ENCODE assay signal across 7 cellular contexts in genomic region chr16:370980-371728, GRCh38. TPM values are rescaled to one million over a fixed set of nuclear protein-coding genes. Genes with fewer than 3 reads are reported as not detected.
DNase-seq lines count a peak whose midpoint lies in the region; ATAC-seq lines count a peak whose summit lies in the region.

No MANE protein-coding gene starts in this region.

- H3K4me1 Mint-ChIP-seq in activated CD4-positive, alpha-beta memory T cell treated with anti-CD3 and anti-CD28 coated beads for 36 hours (ENCODE audit: low read depth) = peaks cover 11% of the 10 kb centered on the region
- peaks cover 20% of the 10 kb centered on the region for H3K4me1 Mint-ChIP-seq in stimulated activated naive CD8-positive, alpha-beta T cell treated with anti-CD3 and anti-CD28 coated beads, Interleukin-15, amount 100 ng/mL, for 72 hours

- H3K9me3 Mint-ChIP-seq in activated CD4-positive, alpha-beta memory T cell treated with anti-CD3 and anti-CD28 coated beads for 36 hours = no peaks in the 10 kb centered on the region
- no peaks in the 10 kb centered on the region for H3K9me3 Mint-ChIP-seq in stimulated activated naive CD8-positive, alpha-beta T cell treated with anti-CD3 and anti-CD28 coated beads, Interleukin-15, amount 100 ng/mL, for 72 hours

- peaks cover 11% of the 10 kb centered on the region for H3K36me3 Mint-ChIP-seq in activated CD4-positive, alpha-beta memory T cell treated with anti-CD3 and anti-CD28 coated beads for 36 hours

- in situ Hi-C loops in ACHN (cut with HindIII; ENCODE audit: low pct_ligation_motif_present, low pct_unique_long_range_greater_than_20kb, low sequenced_read_pairs) = no loop called here

- DNase-seq in HK-2 (ENCODE audit: unreplicated experiment) (peak; percentile 29), right cardiac atrium (peak in 1 of 3 donors; percentile 66), activated gamma-delta T cell treated with Interleukin-2 at 50 U/mL for 16 hours (no peak), ACHN (no peak)
- no peak for DNase-seq in activated CD4-positive, alpha-beta memory T cell treated with anti-CD3 and anti-CD28 coated beads for 36 hours
- DNase-seq in stimulated activated naive CD8-positive, alpha-beta T cell treated with anti-CD3 and anti-CD28 coated beads, Interleukin-15, amount 100 ng/mL, for 72 hours = peak in 1 of 2 donors; percentile 19

- WGBS in right cardiac atrium = 61% methylated on average over 15 of the region's 15 CpGs

- no peaks in the 10 kb centered on the region for H3K9me3 ChIP-seq in right cardiac atrium (ENCODE audit: control insufficient read depth, low read length)

- H3K27ac Mint-ChIP-seq in activated CD4-positive, alpha-beta memory T cell treated with anti-CD3 and anti-CD28 coated beads for 36 hours = peak overlapping the region; percentile 85
- peak overlapping the region; percentile 92 to 98 for H3K27ac Mint-ChIP-seq in stimulated activated naive CD8-positive, alpha-beta T cell treated with anti-CD3 and anti-CD28 coated beads, Interleukin-15, amount 100 ng/mL, for 72 hours

- H3K4me1 ChIP-seq in right cardiac atrium (ENCODE audit: control insufficient read depth, insufficient read depth, low read length) = peaks cover 2% of the 10 kb centered on the region

- intact Hi-C loops in activated CD4-positive, alpha-beta memory T cell treated with anti-CD3 and anti-CD28 coated beads for 36 hours (cut with micrococcal nuclease) = loop anchor here (1.0 to 2.0 kb wide), 3 partner anchors 18 to 155 kb away; partner anchors contain the start of genes AXIN1 and FAM234A
- intact Hi-C loops in right cardiac atrium (cut with DNase I) = no loop called here

- peak overlapping the region; percentile 19 for H3K27ac ChIP-seq in right cardiac atrium (ENCODE audit: low read length)

- CTCF ChIA-PET in activated CD4-positive, alpha-beta memory T cell treated with anti-CD3 and anti-CD28 coated beads for 36 hours (lab: Charles Lee) = interaction anchor here (1.3 kb wide), 1 partner anchor 9 kb away, joined by 10 read pairs; no protein-coding TSS in a partner anchor

- ATAC-seq in right cardiac atrium (peak; percentile 6 to 7), HG02981 (IDR thresholded peaks at IDR 0.05; ENCODE audit: unreplicated experiment) (no peak)
- ATAC-seq in stimulated activated naive CD8-positive, alpha-beta T cell treated with anti-CD3 and anti-CD28 coated beads, Interleukin-15, amount 100 ng/mL, for 72 hours = no peak

- peak overlapping the region; percentile 6 for H3K4me3 ChIP-seq in right cardiac atrium (ENCODE audit: low read length)

- no peak overlapping the region for H3K4me3 Mint-ChIP-seq in activated CD4-positive, alpha-beta memory T cell treated with anti-CD3 and anti-CD28 coated beads for 36 hours
- peak overlapping the region; percentile 88 to 92 for H3K4me3 Mint-ChIP-seq in stimulated activated naive CD8-positive, alpha-beta T cell treated with anti-CD3 and anti-CD28 coated beads, Interleukin-15, amount 100 ng/mL, for 72 hours

- H3K27me3 Mint-ChIP-seq in activated CD4-positive, alpha-beta memory T cell treated with anti-CD3 and anti-CD28 coated beads for 36 hours = no peaks in the 10 kb centered on the region
- no peaks in the 10 kb centered on the region for H3K27me3 Mint-ChIP-seq in stimulated activated naive CD8-positive, alpha-beta T cell treated with anti-CD3 and anti-CD28 coated beads, Interleukin-15, amount 100 ng/mL, for 72 hours

- H3K27me3 ChIP-seq in right cardiac atrium (ENCODE audit: control insufficient read depth, insufficient read depth) = no peaks in the 10 kb centered on the region

- POLR2A ChIA-PET in activated CD4-positive, alpha-beta memory T cell treated with anti-CD3 and anti-CD28 coated beads for 36 hours (lab: Charles Lee) = interaction anchor here (1.3 to 2.1 kb wide), 3 partner anchors 9 to 143 kb away, joined by 4 to 8 read pairs (median 5); no protein-coding TSS in a partner anchor

RNA-seq across cellular contexts. Expression of gene MRPL28, which starts 0.8 kb away (rescaled TPM):
- total RNA-seq in activated CD4-positive, alpha-beta memory T cell treated with anti-CD3 and anti-CD28 coated beads for 36 hours = 10 to 100 TPM; 76.8 to 77.3 TPM
- 10 to 100 TPM; 63.9 to 74.9 (median 69.3) TPM for total RNA-seq in right cardiac atrium
- 130 TPM for polyA plus RNA-seq in right cardiac atrium

RNA-seq across cellular contexts. Expression of gene PGAP6, which starts 10.6 kb away (rescaled TPM):
- total RNA-seq in activated CD4-positive, alpha-beta memory T cell treated with anti-CD3 and anti-CD28 coated beads for 36 hours = 10 to 100 TPM; 30.6 to 31.5 TPM
- total RNA-seq in right cardiac atrium = 10 to 100 TPM; 28.0 to 39.5 (median 34.8) TPM
- 33.2 TPM for polyA plus RNA-seq in right cardiac atrium

RNA-seq across cellular contexts. Expression of gene AXIN1, which starts 18.6 kb away (rescaled TPM):
- total RNA-seq in activated CD4-positive, alpha-beta memory T cell treated with anti-CD3 and anti-CD28 coated beads for 36 hours = 10 to 100 TPM; 18.6 to 20.5 TPM
- total RNA-seq in right cardiac atrium = 10 to 100 TPM in 3 of 4 donors, 1 to 10 TPM in 1; 8.4 to 12.2 (median 10.6) TPM
- polyA plus RNA-seq in right cardiac atrium = 10.2 TPM

RNA-seq across cellular contexts. Expression of gene NME4, which starts 25.8 kb away (rescaled TPM):
- 10 to 100 TPM; 62.1 to 62.5 TPM for total RNA-seq in activated CD4-positive, alpha-beta memory T cell treated with anti-CD3 and anti-CD28 coated beads for 36 hours
- 10 to 100 TPM; 49.7 to 86.4 (median 66.0) TPM for total RNA-seq in right cardiac atrium
- 73.1 TPM for polyA plus RNA-seq in right cardiac atrium

RNA-seq across cellular contexts. Expression of gene DECR2, which starts 30.5 kb away (rescaled TPM):
- total RNA-seq in activated CD4-positive, alpha-beta memory T cell treated with anti-CD3 and anti-CD28 coated beads for 36 hours = 1 to 10 TPM; 8.5 to 8.8 TPM
- total RNA-seq in right cardiac atrium = 10 to 100 TPM in 3 of 4 donors, 1 to 10 TPM in 1; 8.6 to 14.6 (median 13.3) TPM
- 14.3 TPM for polyA plus RNA-seq in right cardiac atrium

Comparison
In these comparisons a context has a peak if more than half of its experiments do, and no peak if none do; other contexts are left out.
1. ATAC-seq: peak in right cardiac atrium (2 of 2); none in stimulated activated naive CD8-positive, alpha-beta T cell treated with anti-CD3 and anti-CD28 coated beads, Interleukin-15, amount 100 ng/mL, for 72 hours (single experiment) and HG02981 (single experiment).